18 cellular contexts compared by ENCODE assay signal in genomic region chrX:36869457-36869856, GRCh38.
DNase-seq lines count a peak whose midpoint lies in the region; ATAC-seq, FAIRE-seq and TF ChIP-seq lines count a peak whose summit lies in the region.
"Had no signal": no experiment of that assay in that cellular context is flagged by ENCODE, and none has a peak within 500 bp of the region (broad histone marks: within the 10 kb centered on the region; RNA-seq: fewer than 3 reads in every experiment).

No MANE protein-coding gene starts in this region.

- no peak overlapping the region for H3K4me3 Mint-ChIP-seq in Caco-2 (ENCODE audit: unreplicated experiment)
- H3K4me3 Mint-ChIP-seq: B cell; CD4-positive, alpha-beta T cell; CD8-positive, alpha-beta T cell had no signal

- H3K9ac ChIP-seq in liver (ENCODE audit: low read depth in 1 of 2, low read length in 2 of 2) (no peak overlapping the region), HepG2 (ENCODE audit: insufficient read depth, low read depth, low read length) (no peak overlapping the region)
- H3K9ac ChIP-seq: BLaER1 treated with 17β-estradiol and CSF1 and Interleukin-3, amounts not matched to agents 10 nM and 100 nM had no signal

- no peaks in the 10 kb centered on the region for H3K79me2 ChIP-seq in HepG2 (ENCODE audit: insufficient read depth, low read length)

- H3K27me3 ChIP-seq in liver (ENCODE audit: control insufficient read depth in 4 of 4, insufficient read depth in 4 of 4, low read length in 3 of 4) (no peaks in the 10 kb centered on the region), HepG2 (ENCODE audit: control insufficient read depth in 1 of 2, insufficient read depth in 2 of 2, low read length in 2 of 2) (no peaks in the 10 kb centered on the region), Caco-2 (replicated peaks; ENCODE audit: control insufficient read depth, insufficient read depth, low read length) (no peaks in the 10 kb centered on the region)

- TF ChIP-seq EP300 in HepG2 (IDR thresholded peaks at IDR 0.05; ENCODE audit: low read depth in 2 of 2, low read length in 2 of 2) (no peak), HepG2 (CRISPR knock-in tag; IDR thresholded peaks at IDR 0.05; ENCODE audit: borderline replicate concordance) (no peak)

- H3K36me3 ChIP-seq in liver (ENCODE audit: control insufficient read depth in 4 of 4, insufficient read depth in 3 of 4, low read depth in 1 of 4, low read length in 3 of 4): no peaks in the 10 kb centered on the region
- no peaks in the 10 kb centered on the region for H3K36me3 ChIP-seq in HepG2 (replicated peaks in 1 of 2; ENCODE audit: control insufficient read depth in 1 of 2, insufficient read depth in 2 of 2, low read length in 2 of 2)
- H3K36me3 ChIP-seq in Caco-2 (ENCODE audit: control insufficient read depth, insufficient read depth, low read length): no peaks in the 10 kb centered on the region
- H3K36me3 ChIP-seq: BLaER1 treated with 17β-estradiol and CSF1 and Interleukin-3, amounts not matched to agents 10 nM and 100 nM had no signal

- POLR2A ChIA-PET in HepG2 (lab: Yijun Ruan, JAX) (no interaction called here), Caco-2 (lab: Charles Lee) (no interaction called here)

- no peak overlapping the region for H3K27ac Mint-ChIP-seq in Caco-2 (ENCODE audit: unreplicated experiment)
- H3K27ac Mint-ChIP-seq: B cell; CD4-positive, alpha-beta T cell; CD8-positive, alpha-beta T cell had no signal

- H4K20me1 ChIP-seq in HepG2 (ENCODE audit: insufficient read depth, low read length): no peaks in the 10 kb centered on the region
- H4K20me1 ChIP-seq: BLaER1 treated with 17β-estradiol and CSF1 and Interleukin-3, amounts not matched to agents 10 nM and 100 nM had no signal

- no peak for FAIRE-seq in HepG2 (lab: Jason Lieb, UNC)
- FAIRE-seq: D721Med, G401.6, GM12891 had no signal

- CTCF ChIA-PET in HepG2 (lab: Yijun Ruan, JAX; ENCODE audit: low intra/inter-chr PET ratio, low total read pairs) (no interaction called here), Caco-2 (lab: Charles Lee) (no interaction called here)

- WGBS in liver: 60% methylated on average over 2 of the region's 2 CpGs
- 0% methylated on average over 2 of the region's 2 CpGs for WGBS in HepG2 (ENCODE audit: low lambda C conversion rate)

- peaks cover 0 to 4% (median 0%) of the 10 kb centered on the region in 4 donors for H3K4me1 ChIP-seq in liver (ENCODE audit: control insufficient read depth in 4 of 4, insufficient read depth in 4 of 4, low read length in 3 of 4)
- no peaks in the 10 kb centered on the region for H3K4me1 ChIP-seq in HepG2 (ENCODE audit: insufficient read depth, low read length)
- H3K4me1 ChIP-seq in Caco-2: no peaks in the 10 kb centered on the region
- H3K4me1 ChIP-seq: A549; BLaER1 treated with 17β-estradiol and CSF1 and Interleukin-3, amounts not matched to agents 10 nM and 100 nM had no signal

- no peak overlapping the region for H2AFZ ChIP-seq in HepG2 (ENCODE audit: low read length)

- H3K9me3 ChIP-seq in liver (ENCODE audit: control insufficient read depth in 4 of 4, low read length in 3 of 4) (no peaks in the 10 kb centered on the region), HepG2 (ENCODE audit: low read length) (no peaks in the 10 kb centered on the region), Caco-2 (no peaks in the 10 kb centered on the region)
- H3K9me3 ChIP-seq: A549; BLaER1 treated with 17β-estradiol and CSF1 and Interleukin-3, amounts not matched to agents 10 nM and 100 nM had no signal

- H3K36me3 Mint-ChIP-seq in Caco-2 (ENCODE audit: insufficient read depth, unreplicated experiment): no peaks in the 10 kb centered on the region
- H3K36me3 Mint-ChIP-seq: CD8-positive, alpha-beta T cell had no signal

- H3K9me3 Mint-ChIP-seq in Caco-2 (ENCODE audit: unreplicated experiment): no peaks in the 10 kb centered on the region
- H3K9me3 Mint-ChIP-seq: CD4-positive, alpha-beta T cell; CD8-positive, alpha-beta T cell had no signal

- H3K4me1 Mint-ChIP-seq in Caco-2 (ENCODE audit: low read depth, unreplicated experiment): no peaks in the 10 kb centered on the region
- H3K4me1 Mint-ChIP-seq: B cell had no signal

- in situ Hi-C loops in HepG2 (cut with HindIII; ENCODE audit: extremely low pct_ligation_motif_present, low pct_unique_long_range_greater_than_20kb): loop anchor here (25.0 kb wide), 1 partner anchor 982 kb away; no protein-coding TSS in a partner anchor

- TF ChIP-seq RAD21 in liver (IDR thresholded peaks at IDR 0.05) (no peak), HepG2 (CRISPR knock-in tag; IDR thresholded peaks at IDR 0.05) (no peak)

- H3K4me3 ChIP-seq in liver (ENCODE audit: low read depth in 1 of 3, low read length in 3 of 3) (no peak overlapping the region), HepG2 (replicated peaks in 1 of 3; ENCODE audit: insufficient read depth in 1 of 3, low read depth in 2 of 3, low read length in 3 of 3) (no peak overlapping the region), Caco-2 (ENCODE audit: low read depth, low read length) (no peak overlapping the region)
- H3K4me3 ChIP-seq: A549; BLaER1 treated with 17β-estradiol and CSF1 and Interleukin-3, amounts not matched to agents 10 nM and 100 nM had no signal

- H3K27ac ChIP-seq in liver (ENCODE audit: low read depth in 1 of 2, low read length in 2 of 2): no peak overlapping the region
- H3K27ac ChIP-seq in HepG2 (ENCODE audit: extremely low read length, insufficient read depth, low read length): no peak overlapping the region
- H3K27ac ChIP-seq: 22Rv1; A549; BLaER1 treated with 17β-estradiol and CSF1 and Interleukin-3, amounts not matched to agents 10 nM and 100 nM; C4-2B had no signal

- H3K4me2 ChIP-seq in HepG2 (ENCODE audit: low read depth, low read length): no peak overlapping the region
- H3K4me2 ChIP-seq: A549; BLaER1 treated with 17β-estradiol and CSF1 and Interleukin-3, amounts not matched to agents 10 nM and 100 nM had no signal

- no TSS peak for BruUV-seq in HepG2 (replicated peaks; lab: Mats Ljungman, UMichigan)
- no TSS peak for BruUV-seq in Caco-2 (replicated peaks; lab: Mats Ljungman, UMichigan)

- H3K27me3 Mint-ChIP-seq in Caco-2 (ENCODE audit: insufficient read depth, unreplicated experiment): peaks cover 2% of the 10 kb centered on the region
- H3K27me3 Mint-ChIP-seq: B cell had no signal

- ATAC-seq in HepG2 (no peak), left lobe of liver (peak; percentile 26)
- ATAC-seq: A549; CD8-positive, alpha-beta T cell had no signal

- TF ChIP-seq CTCF in liver (IDR thresholded peaks at IDR 0.05; ENCODE audit: low read depth, low read length, missing input control) (no peak), HepG2 (CRISPR knock-in tag; IDR thresholded peaks at IDR 0.05) (no peak), Caco-2 (IDR thresholded peaks at IDR 0.05; ENCODE audit: insufficient read depth in 1 of 2, low read depth in 1 of 2, low read length in 1 of 2, severe bottlenecking in 1 of 2, unreplicated experiment in 1 of 2) (no peak)

- intact Hi-C loops in HepG2 (cut with micrococcal nuclease; ENCODE audit: unreplicated experiment): loop anchor here (5.0 kb wide), 1 partner anchor 1487 kb away; no protein-coding TSS in a partner anchor
- intact Hi-C loops in Caco-2 (cut with micrococcal nuclease; ENCODE audit: unreplicated experiment): loop anchor here (10.0 kb wide), 1 partner anchor 1485 kb away; no protein-coding TSS in a partner anchor

- DNase-seq in HepG2 (ENCODE audit: low spot score) (no peak), left lobe of liver (ENCODE audit: low spot score) (no peak), Caco-2 (no peak), NCI-H1092 (lab: John Stamatoyannopoulos, UW) (no peak)
- DNase-seq: AML-193; CD4-positive, alpha-beta T cell; CD8-positive, alpha-beta T cell; DMS79 treated with DMSO at 0.1 percent for 48 hours; GF-D8 had no signal

- TF ChIP-seq POLR2A in HepG2 (IDR thresholded peaks at IDR 0.05; ENCODE audit: insufficient read depth in 1 of 2, low read depth in 2 of 2, low read length in 2 of 2): no peak

TF ChIP-seq in liver, 16 proteins besides CTCF, POLR2A, EP300 and RAD21:
- TF ChIP-seq FOXA1 (IDR thresholded peaks at IDR 0.05) (no peak), HNF4A (conservative IDR thresholded peaks at IDR 0.05) (peak; percentile 17 to 21), SP1 (IDR thresholded peaks at IDR 0.05) (no peak)

TF ChIP-seq in HepG2, 621 proteins besides CTCF, POLR2A, EP300 and RAD21:
- TF ChIP-seq PRPF4 (IDR thresholded peaks at IDR 0.05; ENCODE audit: low read depth, low read length, poor library complexity, severe bottlenecking) (no peak), SNAPC2 (CRISPR knock-in tag; IDR thresholded peaks at IDR 0.05) (no peak), ZNF775 (CRISPR knock-in tag; IDR thresholded peaks at IDR 0.05; ENCODE audit: borderline replicate concordance) (no peak), ZNF839 (CRISPR knock-in tag; IDR thresholded peaks at IDR 0.05; ENCODE audit: borderline replicate concordance) (no peak)
